Comparison of ENCODE assay signal across 9 cellular contexts in genomic region chr3:196317399-196317701, GRCh38. TPM values are rescaled to one million over a fixed set of nuclear protein-coding genes. Genes with fewer than 3 reads are reported as not detected.
A peak's percentile ranks its signal among the peaks of the same experiment; 100 is the strongest.
DNase-seq lines count a peak whose midpoint lies in the region; ATAC-seq and TF ChIP-seq lines count a peak whose summit lies in the region.
"Not testable (repeated sequence)": the region's sequence is repeated elsewhere in the genome, so short reads cannot be mapped to it uniquely, and the experiment has no call there.
"Had no signal": no experiment of that assay in that cellular context is flagged by ENCODE, and none has a peak within 500 bp of the region (broad histone marks: within the 10 kb centered on the region; RNA-seq: fewer than 3 reads in every experiment).

No MANE protein-coding gene starts in this region.

- H3K27me3 Mint-ChIP-seq in naive thymus-derived CD4-positive, alpha-beta T cell, result not testable (repeated sequence)

- CTCF ChIA-PET in AG04449 (lab: Yijun Ruan, JAX), result interaction anchor here (1.0 kb wide), 1 partner anchor 9 kb away, joined by 3 read pairs; no protein-coding TSS in a partner anchor
- CTCF ChIA-PET in naive thymus-derived CD4-positive, alpha-beta T cell (lab: Charles Lee), result interaction anchor here (0.6 kb wide), 1 partner anchor 35 kb away, joined by 3 read pairs; no protein-coding TSS in a partner anchor

- peak overlapping the region; percentile 89 for H3K4me3 ChIP-seq in AG04449 (ENCODE audit: low read depth, low read length)
- peak overlapping the region; percentile 94 for H3K4me3 ChIP-seq in choroid plexus epithelial cell (ENCODE audit: low read depth, low read length)
- peak overlapping the region; percentile 82 to 90 for H3K4me3 ChIP-seq in right atrium auricular region
- H3K4me3 ChIP-seq in naive thymus-derived CD4-positive, alpha-beta T cell (ENCODE audit: low read length), result peak overlapping the region; percentile 89

- intact Hi-C loops in naive thymus-derived CD4-positive, alpha-beta T cell (cut with micrococcal nuclease), result loop anchor here in 1 of 2 donors (1.0 to 5.0 kb wide), 3 partner anchors 100 to 251 kb away; partner anchors contain the start of genes FBXO45, SLC51A, UBXN7 and WDR53

- H3K4me1 ChIP-seq in right atrium auricular region; naive thymus-derived CD4-positive, alpha-beta T cell (ENCODE audit: control insufficient read depth in 2 of 2, insufficient read depth in 2 of 2, low read length in 2 of 2): not testable (repeated sequence)

- H3K36me3 Mint-ChIP-seq in naive thymus-derived CD4-positive, alpha-beta T cell, result peaks cover 0 to 10% (median 0%) of the 10 kb centered on the region in 5 donors

- not testable (repeated sequence) for H3K27me3 ChIP-seq in right atrium auricular region; naive thymus-derived CD4-positive, alpha-beta T cell (ENCODE audit: control insufficient read depth in 2 of 2, insufficient read depth in 2 of 2, low read length in 2 of 2)

- H3K4me1 Mint-ChIP-seq in naive thymus-derived CD4-positive, alpha-beta T cell, result peaks cover 0 to 23% (median 9%) of the 10 kb centered on the region in 7 donors

- not testable (repeated sequence) for H3K9me3 Mint-ChIP-seq in naive thymus-derived CD4-positive, alpha-beta T cell

- DNase-seq in AG04449 (ENCODE audit: low read depth, low spot score); right atrium auricular region (ENCODE audit: low spot score): not testable (repeated sequence)
- DNase-seq in NCI-H1417 treated with DMSO at 0.1 percent for 48 hours (lab: John Stamatoyannopoulos, UW) (peak; percentile 24), choroid plexus epithelial cell (ENCODE audit: low read depth) (peak; percentile 58)
- peak; percentile 78 for DNase-seq in activated CD8-positive, alpha-beta memory T cell treated with anti-CD3 and anti-CD28 coated beads, Interleukin-2, amount 50 U/mL, for 48 hours
- peak in 2 of 9 donors; percentile 60 to 68 for DNase-seq in naive thymus-derived CD4-positive, alpha-beta T cell
- peak; percentile 43 to 45 for DNase-seq in stimulated activated CD4-positive, alpha-beta T cell treated with anti-CD3 and anti-CD28 coated beads, Interleukin-4, amount 100 ng/mL, for 4 hours

- peak overlapping the region; percentile 90 to 96 for H3K27ac ChIP-seq in right atrium auricular region
- peak overlapping the region; percentile 90 for H3K27ac ChIP-seq in naive thymus-derived CD4-positive, alpha-beta T cell (ENCODE audit: low read depth, low read length)

- not testable (repeated sequence) for H3K36me3 ChIP-seq in right atrium auricular region; naive thymus-derived CD4-positive, alpha-beta T cell (ENCODE audit: control insufficient read depth in 2 of 3, insufficient read depth in 3 of 3, low read length in 3 of 3)

- H3K9me3 ChIP-seq in right atrium auricular region; naive thymus-derived CD4-positive, alpha-beta T cell (ENCODE audit: control insufficient read depth in 2 of 3, low read length in 3 of 3): not testable (repeated sequence)

- peak; percentile 31 for ATAC-seq in GM19467 (IDR thresholded peaks at IDR 0.05; ENCODE audit: unreplicated experiment)
- ATAC-seq in naive thymus-derived CD4-positive, alpha-beta T cell, result not testable (repeated sequence)

- not testable (repeated sequence) for TF ChIP-seq CTCF in AG04449 (IDR thresholded peaks at IDR 0.05; ENCODE audit: insufficient read depth, low read length, missing control alignments); choroid plexus epithelial cell (conservative IDR thresholded peaks at IDR 0.05; ENCODE audit: low read depth, low read length); right atrium auricular region (IDR thresholded peaks at IDR 0.05)

- peak overlapping the region; percentile 82 to 95 (median 94) for H3K4me3 Mint-ChIP-seq in naive thymus-derived CD4-positive, alpha-beta T cell

- H3K27ac Mint-ChIP-seq in naive thymus-derived CD4-positive, alpha-beta T cell, result peak overlapping the region; percentile 88 to 98 (median 91)

- POLR2A ChIA-PET in AG04449 (lab: Yijun Ruan, JAX), result interaction anchor here (1.0 to 1.4 kb wide), 3 partner anchors 10 to 115 kb away, joined by 3 to 5 read pairs (median 4); partner anchors contain the start of genes PCYT1A and UBXN7
- POLR2A ChIA-PET in naive thymus-derived CD4-positive, alpha-beta T cell (lab: Charles Lee), result interaction anchor here (0.6 to 3.2 kb wide), 9 partner anchors 9 to 1920 kb away, joined by 3 to 22 read pairs (median 7); partner anchors contain the start of genes PCYT1A and UBXN7

RNA-seq across cellular contexts. Expression of gene DYNLT2B, which starts 0.7 kb away (rescaled TPM):
- total RNA-seq in right atrium auricular region, result 1 to 10 TPM; 4.3 to 6.3 TPM
- total RNA-seq in naive thymus-derived CD4-positive, alpha-beta T cell, result 10 to 100 TPM in 1 of 5 experiments, 1 to 10 TPM in 4; 3.3 to 20.8 (median 5.1) TPM
- 1 to 10 TPM; 4.5 to 7.6 TPM for polyA plus RNA-seq in naive thymus-derived CD4-positive, alpha-beta T cell

RNA-seq across cellular contexts. Expression of gene TM4SF19, which starts 20.8 kb away (rescaled TPM):
- total RNA-seq in right atrium auricular region, result not detected
- 1 to 10 TPM in 3 of 5 experiments, not detected in 2; 1.0 to 1.3 (median 1.3) TPM for total RNA-seq in naive thymus-derived CD4-positive, alpha-beta T cell
- polyA plus RNA-seq in naive thymus-derived CD4-positive, alpha-beta T cell, result under 1 TPM; 0.14 to 0.34 TPM
- total RNA-seq: posterior vena cava had no signal

RNA-seq across cellular contexts. Expression of gene PCYT1A, which starts 29.8 kb away (rescaled TPM):
- total RNA-seq in right atrium auricular region, result 100 to 1,000 TPM in 1 of 2 donors, 10 to 100 TPM in 1; 89.0 to 135 TPM
- 10 to 100 TPM; 47.5 to 87.6 (median 62.9) TPM for total RNA-seq in naive thymus-derived CD4-positive, alpha-beta T cell
- 10 to 100 TPM; 11.5 to 12.8 TPM for polyA plus RNA-seq in naive thymus-derived CD4-positive, alpha-beta T cell
